21 cellular contexts compared by ENCODE assay signal in the genomic region with DNA sequence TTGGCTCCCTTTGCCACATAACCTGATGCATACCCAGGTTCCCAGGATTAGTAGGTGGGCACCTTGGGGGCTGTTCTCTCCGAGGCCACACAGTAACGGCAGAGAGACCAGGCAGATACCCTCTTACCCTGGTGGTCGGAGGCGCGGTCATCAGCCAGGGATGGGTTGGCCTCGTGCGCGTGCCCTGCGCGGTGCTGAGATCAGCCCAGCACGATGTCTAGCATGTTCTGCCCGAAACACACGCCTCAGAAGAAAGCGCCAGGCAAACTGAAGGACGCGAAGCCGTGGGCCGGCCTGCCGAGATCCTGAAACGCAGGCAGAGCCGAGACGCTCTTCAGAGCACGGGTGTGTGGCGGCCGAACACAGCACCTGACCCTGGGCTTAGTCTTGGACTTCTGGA. TPM values are rescaled to one million over a fixed set of nuclear protein-coding genes. Genes with fewer than 3 reads are reported as not detected.
DNase-seq lines count a peak whose midpoint lies in the region; ATAC-seq, FAIRE-seq and TF ChIP-seq lines count a peak whose summit lies in the region.
"Had no signal": no experiment of that assay in that cellular context is flagged by ENCODE, and none has a peak within 500 bp of the region (broad histone marks: within the 10 kb centered on the region; RNA-seq: fewer than 3 reads in every experiment).

No MANE protein-coding gene starts in this region.

- no peaks in the 10 kb centered on the region for H3K4me1 Mint-ChIP-seq in chondrocyte (ENCODE audit: low read depth)

- no peak overlapping the region for H2AK5ac ChIP-seq in H1 (ENCODE audit: low read depth, low read length)

- no peak overlapping the region for H4K5ac ChIP-seq in H1 (ENCODE audit: insufficient read length, low read depth, low read length)

- H3K4me3 ChIP-seq in H1 (ENCODE audit: extremely low read depth in 1 of 4, insufficient read depth in 2 of 4, low read depth in 3 of 4, low read length in 4 of 4), result no peak overlapping the region
- H3K4me3 ChIP-seq in osteoblast (ENCODE audit: insufficient read depth, low read length), result no peak overlapping the region
- no peak overlapping the region for H3K4me3 ChIP-seq in tibial artery
- H3K4me3 ChIP-seq: A549, GM23338 had no signal

- TF ChIP-seq POLR2A in H1 (IDR thresholded peaks at IDR 0.05; ENCODE audit: control extremely low read depth in 1 of 2, low read depth in 2 of 2, low read length in 2 of 2), result no peak

- no peak overlapping the region for H3K4me2 ChIP-seq in H1 (ENCODE audit: insufficient read depth in 1 of 2, low read depth in 2 of 2, low read length in 2 of 2)
- H3K4me2 ChIP-seq in osteoblast (ENCODE audit: insufficient read depth, low read length), result no peak overlapping the region
- H3K4me2 ChIP-seq: A549, GM23338 had no signal

- CTCF ChIA-PET in H1 (lab: Charles Lee; ENCODE audit: partially characterized antibody), result no interaction called here

- H4K20me1 ChIP-seq in H1 (replicated peaks in 1 of 2; ENCODE audit: control insufficient read depth in 1 of 2, insufficient read depth in 2 of 2, low read length in 2 of 2), result no peaks in the 10 kb centered on the region
- no peaks in the 10 kb centered on the region for H4K20me1 ChIP-seq in osteoblast (ENCODE audit: insufficient read depth, low read length)

- no peak for TF ChIP-seq RAD21 in H1 (IDR thresholded peaks at IDR 0.05 in 1 of 2, conservative IDR thresholded peaks at IDR 0.05 in 1 of 2; ENCODE audit: low read depth in 2 of 2, low read length in 2 of 2)

- peak overlapping the region; percentile 27; the same call in 1 of the 2 replicates for H2BK12ac ChIP-seq in H1 (ENCODE audit: low read depth, low read length)

- no peaks in the 10 kb centered on the region for H3K9me3 Mint-ChIP-seq in chondrocyte (ENCODE audit: low read depth)
- H3K9me3 Mint-ChIP-seq: CD8-positive, alpha-beta T cell; GM23338; H9 had no signal

- no peaks in the 10 kb centered on the region for H3K36me3 ChIP-seq in H1 (ENCODE audit: control insufficient read depth in 2 of 4, insufficient read depth in 4 of 4, low read length in 3 of 4)
- no peaks in the 10 kb centered on the region for H3K36me3 ChIP-seq in osteoblast (ENCODE audit: insufficient read depth, low read length)
- no peaks in the 10 kb centered on the region for H3K36me3 ChIP-seq in tibial artery
- H3K36me3 ChIP-seq: BE2C had no signal

- TF ChIP-seq CTCF in chondrocyte (IDR thresholded peaks at IDR 0.05) (no peak), H1 (IDR thresholded peaks at IDR 0.05; ENCODE audit: control extremely low read depth in 1 of 3, insufficient read depth in 1 of 3, low read depth in 1 of 3, low read length in 3 of 3) (no peak), osteoblast (IDR thresholded peaks at IDR 0.05; ENCODE audit: extremely low read depth, low read depth, low read length) (no peak), tibial artery (IDR thresholded peaks at IDR 0.05) (no peak)

- H3K27me3 ChIP-seq in H1 (replicated peaks in 1 of 4; ENCODE audit: control insufficient read depth in 3 of 4, extremely low read depth in 1 of 4, insufficient read depth in 3 of 4, low read length in 3 of 4), result peaks cover 0 to 5% (median 0%) of the 10 kb centered on the region in 4 experiments; a peak in 2 of 7 replicates
- peaks cover 14% of the 10 kb centered on the region for H3K27me3 ChIP-seq in osteoblast (ENCODE audit: insufficient read depth, low read length)
- peaks cover 0 to 40% of the 10 kb centered on the region in 2 donors for H3K27me3 ChIP-seq in tibial artery

- H3K23ac ChIP-seq in H1 (ENCODE audit: insufficient read length), result no peak overlapping the region

- H3K27ac ChIP-seq in H1 (ENCODE audit: low read depth, low read length), result no peak overlapping the region
- no peak overlapping the region for H3K27ac ChIP-seq in osteoblast (ENCODE audit: low read depth, low read length)
- H3K27ac ChIP-seq in tibial artery, result no peak overlapping the region
- H3K27ac ChIP-seq: A549, C4-2B had no signal

- H3K36me3 Mint-ChIP-seq in chondrocyte (ENCODE audit: low read depth), result no peaks in the 10 kb centered on the region
- H3K36me3 Mint-ChIP-seq: CD8-positive, alpha-beta T cell had no signal

- no peak overlapping the region for H3K4ac ChIP-seq in H1 (replicated peaks; ENCODE audit: insufficient read length, low read depth, low read length)

- H3K9me3 ChIP-seq in H1 (ENCODE audit: insufficient read depth in 2 of 2, low read depth in 1 of 2, low read length in 1 of 2) (no peaks in the 10 kb centered on the region), osteoblast (ENCODE audit: low read depth, low read length) (no peaks in the 10 kb centered on the region), tibial artery (no peaks in the 10 kb centered on the region)
- H3K9me3 ChIP-seq: A549, BE2C had no signal

- no peak overlapping the region for H4K91ac ChIP-seq in H1 (replicated peaks; ENCODE audit: insufficient read length, low read length)

- no peak for FAIRE-seq in H1 (lab: Jason Lieb, UNC)
- FAIRE-seq: A549, D721Med, G401.6, GM12891, HepG2, HTR-8/SVneo had no signal

- H4K8ac ChIP-seq in H1 (ENCODE audit: extremely low read depth, insufficient read depth, low read length), result peak overlapping the region; percentile 68; the same call in 1 of the 2 replicates

- no peaks in the 10 kb centered on the region for H3K79me1 ChIP-seq in H1 (ENCODE audit: low read depth, low read length)

- H2BK5ac ChIP-seq in H1 (ENCODE audit: low read depth, low read length), result no peak overlapping the region

- H2BK120ac ChIP-seq in H1 (replicated peaks; ENCODE audit: low read depth, low read length), result no peak overlapping the region

- no peak overlapping the region for H3K9ac ChIP-seq in H1 (replicated peaks in 1 of 4; ENCODE audit: extremely low read depth in 1 of 4, low read depth in 3 of 4, low read length in 3 of 4)

- POLR2A ChIA-PET in H1 (lab: Charles Lee; ENCODE audit: partially characterized antibody), result no interaction called here

- H3K27me3 Mint-ChIP-seq in chondrocyte (ENCODE audit: low read depth), result peaks cover 47% of the 10 kb centered on the region

- H3K27ac Mint-ChIP-seq in chondrocyte (ENCODE audit: unreplicated experiment), result no peak overlapping the region
- H3K27ac Mint-ChIP-seq: CD8-positive, alpha-beta T cell had no signal

- 94% methylated on average over 25 of the region's 25 CpGs; no CpG with 5 or more reads in 1 of the 2 experiments for WGBS in H1 (ENCODE audit: extremely low coverage in 1 of 2, insufficient coverage in 1 of 2, insufficient read length in 1 of 2, insufficient replicate concordance in 2 of 2, low coverage in 1 of 2, low lambda C conversion rate in 2 of 2, missing lambda C conversion rate in 1 of 2), 2 experiments

- H3K14ac ChIP-seq in H1 (ENCODE audit: insufficient read length), result no peak overlapping the region

- H3K79me2 ChIP-seq in H1 (ENCODE audit: control insufficient read depth in 1 of 2, insufficient read depth in 2 of 2, low read length in 2 of 2) (no peaks in the 10 kb centered on the region), osteoblast (ENCODE audit: insufficient read depth, low read length) (no peaks in the 10 kb centered on the region)

- H3K23me2 ChIP-seq in H1 (ENCODE audit: low read depth, low read length), result no peaks in the 10 kb centered on the region

- H2BK20ac ChIP-seq in H1 (ENCODE audit: low read length), result no peak overlapping the region

- no peak for TF ChIP-seq EP300 in H1 (IDR thresholded peaks at IDR 0.05; ENCODE audit: borderline replicate concordance in 1 of 2, low read depth in 2 of 2, low read length in 2 of 2)

- no peak overlapping the region for H3K4me3 Mint-ChIP-seq in chondrocyte (ENCODE audit: unreplicated experiment)
- H3K4me3 Mint-ChIP-seq: CD8-positive, alpha-beta T cell; GM23338; H9 had no signal

- no peak for ATAC-seq in GM19328 (IDR thresholded peaks at IDR 0.05; ENCODE audit: unreplicated experiment)
- no peak for ATAC-seq in HG03442 (IDR thresholded peaks at IDR 0.05; ENCODE audit: unreplicated experiment)
- ATAC-seq: A549; CD8-positive, alpha-beta T cell; HepG2 had no signal

- 0 out of 2 replicates have a peak overlapping the region, but pooled peaks have one; percentile 31 for H2BK15ac ChIP-seq in H1 (ENCODE audit: low read length)

- intact Hi-C loops in tibial artery (cut with DNase I; ENCODE audit: low total_unique reads), result no loop called here

- no peak overlapping the region for H3K56ac ChIP-seq in H1 (replicated peaks; ENCODE audit: insufficient read length, low read depth, low read length)

- no peak overlapping the region for H3K18ac ChIP-seq in H1 (ENCODE audit: extremely low read depth, low read length)

- peaks cover 0 to 8% (median 4%) of the 10 kb centered on the region in 4 experiments; a peak in 5 of 7 replicates for H3K4me1 ChIP-seq in H1 (replicated peaks in 1 of 4; ENCODE audit: control insufficient read depth in 3 of 4, insufficient read depth in 4 of 4, low read length in 3 of 4)
- H3K4me1 ChIP-seq in osteoblast (ENCODE audit: insufficient read depth, low read length), result no peaks in the 10 kb centered on the region
- H3K4me1 ChIP-seq in tibial artery, result no peaks in the 10 kb centered on the region
- H3K4me1 ChIP-seq: A549, BE2C had no signal

- H2AFZ ChIP-seq in H1 (ENCODE audit: low read length), result no peak overlapping the region
- H2AFZ ChIP-seq in osteoblast (ENCODE audit: low read length), result no peak overlapping the region
- H2AFZ ChIP-seq: GM23338 had no signal

- DNase-seq in chondrocyte (ENCODE audit: low spot score), result peak; percentile 79
- no peak for DNase-seq in H1 (ENCODE audit: low read depth in 1 of 2, low spot score in 2 of 2)
- DNase-seq in osteoblast (ENCODE audit: insufficient read length, low spot score, missing footprints), result peak; percentile 66
- peak; percentile 15 to 52 for DNase-seq in tibial artery
- DNase-seq: BE2C; CD8-positive, alpha-beta T cell; COR-L47; DMS153; DMS79 treated with DMSO at 0.1 percent for 48 hours; EL; H9 had no signal

TF ChIP-seq in H1, 55 proteins besides CTCF, POLR2A, EP300 and RAD21 (continues in another document):
- no peak for TF ChIP-seq MAX (IDR thresholded peaks at IDR 0.05)
- TF ChIP-seq MAFK (IDR thresholded peaks at IDR 0.05; ENCODE audit: low read depth, low read length), result no peak
- no peak for TF ChIP-seq CHD2 (IDR thresholded peaks at IDR 0.05; ENCODE audit: low read length)
- TF ChIP-seq SIRT6 (IDR thresholded peaks at IDR 0.05; ENCODE audit: low read length), result no peak
- no peak for TF ChIP-seq ASH2L (IDR thresholded peaks at IDR 0.05; ENCODE audit: low read length)

RNA-seq across cellular contexts. Expression of gene CFAP46, which starts 34.7 kb away (rescaled TPM):
- total RNA-seq in chondrocyte, result 0.49 to 0.92 TPM (median 0.89 TPM) in 3 replicates
- total RNA-seq in H1 (2021; fragmentation: NEBNext Ultra II Directional; extraction: Animal tissue kit (Norgen Biotek cat#: 25700)), result 3.1 and 4.8 TPM in 2 replicates
- polyA plus RNA-seq in H1 (2011; rRNA removed), result 2.2 and 2.6 TPM in 2 replicates
- 2.7 TPM for polyA plus RNA-seq in H1 (2011; cell fraction: cytosol; rRNA removed)
- polyA plus RNA-seq in H1 (2011; cell fraction: nucleus; rRNA removed), result 8.9 TPM
- 2.5 to 4.7 TPM (median 3.4 TPM) in 4 replicates for polyA plus RNA-seq in H1 (2012, experiment 1 of 2)
- 2.7 TPM for polyA plus RNA-seq in H1 (2012, experiment 2 of 2)
- polyA plus RNA-seq in H1 (2013, experiment 1 of 2), result 2.8 TPM
- 2.5 TPM for polyA plus RNA-seq in H1 (2013, experiment 2 of 2)
- 3.9 TPM in 2 replicates for polyA minus RNA-seq in H1 (2011; rRNA and poly(A)+ RNA removed)
- polyA minus RNA-seq in H1 (2011; cell fraction: cytosol; rRNA and poly(A)+ RNA removed), result 0.29 TPM
- polyA minus RNA-seq in H1 (2011; cell fraction: nucleus; rRNA and poly(A)+ RNA removed), result 5.8 TPM
- total RNA-seq in osteoblast, result under 0.01 and 0.29 TPM in 2 replicates
- total RNA-seq: CD8-positive, alpha-beta T cell had no signal

Comparison
In these comparisons a context has a peak if more than half of its experiments do, and no peak if none do; other contexts are left out.
1. DNase-seq: peak in chondrocyte (single experiment), osteoblast (single experiment) and tibial artery (2 of 2); none in H1 (0 of 2).